In genomic region chr1:91818713-91818975, GRCh38 we compare ENCODE assay signal across 16 cellular contexts.
DNase-seq lines count a peak whose midpoint lies in the region; ATAC-seq and TF ChIP-seq lines count a peak whose summit lies in the region.
"Had no signal": no experiment of that assay in that cellular context is flagged by ENCODE, and none has a peak within 500 bp of the region (broad histone marks: within the 10 kb centered on the region; RNA-seq: fewer than 3 reads in every experiment).

No MANE protein-coding gene starts in this region.

- peaks cover 75% of the 10 kb centered on the region for H3K4me1 Mint-ChIP-seq in central memory CD8-positive, alpha-beta T cell

- H3K4me1 ChIP-seq in MM.1S (ENCODE audit: low read length), result peaks cover 9% of the 10 kb centered on the region
- H3K4me1 ChIP-seq in mesodermal cell (ENCODE audit: control insufficient read depth, insufficient read depth, low read length, poor library complexity, severe bottlenecking), result no peaks in the 10 kb centered on the region
- H3K4me1 ChIP-seq in subcutaneous abdominal adipose tissue (ENCODE audit: control insufficient read depth in 5 of 5, insufficient read depth in 5 of 5, low read length in 5 of 5), result peaks cover 3 to 46% (median 38%) of the 10 kb centered on the region in 5 donors

- no CpG with 5 or more reads among the region's 1 CpG for whole genome bisulfite sequencing in mesodermal cell (ENCODE audit: insufficient coverage in 2 of 2), 2 experiments

- H3K36me3 Mint-ChIP-seq in central memory CD8-positive, alpha-beta T cell (ENCODE audit: insufficient read depth), result peaks cover 6% of the 10 kb centered on the region

- H3K4me2 ChIP-seq in MM.1S (ENCODE audit: low read depth, low read length), result no peak overlapping the region

- H3K9ac ChIP-seq in MM.1S (ENCODE audit: low read length) (no peak overlapping the region), subcutaneous abdominal adipose tissue (ENCODE audit: low read length in 5 of 5) (no peak overlapping the region)

- no peaks in the 10 kb centered on the region for H3K9me2 ChIP-seq in MM.1S (replicated peaks; ENCODE audit: insufficient read depth, low read length)

- no peaks in the 10 kb centered on the region for H3F3A ChIP-seq in MM.1S (ENCODE audit: insufficient read depth, low read length)

- H3K9me3 ChIP-seq in MM.1S (replicated peaks; ENCODE audit: insufficient read depth, low read length) (no peaks in the 10 kb centered on the region), mesodermal cell (ENCODE audit: control insufficient read depth, low read length) (no peaks in the 10 kb centered on the region), subcutaneous abdominal adipose tissue (ENCODE audit: control insufficient read depth in 5 of 5, low read length in 5 of 5) (no peaks in the 10 kb centered on the region)
- H3K9me3 ChIP-seq: pancreas had no signal

- DNase-seq in MM.1S, result peak; percentile 26
- DNase-seq in central memory CD8-positive, alpha-beta T cell (ENCODE audit: low spot score in 2 of 2), result no peak
- no peak for DNase-seq in activated CD4-positive, alpha-beta T cell treated with anti-CD3 and anti-CD28 coated beads for 4 hours
- no peak for DNase-seq in stimulated activated CD4-positive, alpha-beta T cell treated with anti-CD3 and anti-CD28 coated beads, Interleukin-2, amount 100 ng/mL, for 48 hours
- DNase-seq in NCI-H1417 treated with DMSO at 0.1 percent for 48 hours (lab: John Stamatoyannopoulos, UW), result no peak
- DNase-seq: activated T-cell treated with anti-CD3 and anti-CD28 coated beads, Interleukin-2, amount 50 U/mL, for 4 hours; hippocampal formation; NCI-H1092 treated with DMSO at 0.1 percent for 48 hours; SW 1271 had no signal

- H3K36me3 ChIP-seq in MM.1S (replicated peaks; ENCODE audit: insufficient read depth, low read length) (no peaks in the 10 kb centered on the region), mesodermal cell (ENCODE audit: control insufficient read depth, insufficient read depth, low read length) (no peaks in the 10 kb centered on the region), subcutaneous abdominal adipose tissue (ENCODE audit: control insufficient read depth in 5 of 5, insufficient read depth in 5 of 5, low read length in 5 of 5) (peaks cover 0 to 2% (median 0%) of the 10 kb centered on the region in 5 donors)
- H3K36me3 ChIP-seq: cardiac muscle cell, pancreas had no signal

- H4K20me1 ChIP-seq in MM.1S (ENCODE audit: insufficient read depth, low read length), result no peaks in the 10 kb centered on the region

- no peaks in the 10 kb centered on the region for H3K79me2 ChIP-seq in MM.1S (ENCODE audit: low read length)

- H3K4me3 ChIP-seq in MM.1S (ENCODE audit: low read length) (no peak overlapping the region), mesodermal cell (ENCODE audit: extremely low read depth, insufficient read depth, low read length, poor library complexity, severe bottlenecking) (no peak overlapping the region), subcutaneous abdominal adipose tissue (ENCODE audit: low read depth in 1 of 5, low read length in 5 of 5) (no peak overlapping the region)
- H3K4me3 ChIP-seq: cardiac muscle cell, pancreas, skin epidermis had no signal

- H3K27ac ChIP-seq in MM.1S (ENCODE audit: low read length), result no peak overlapping the region
- peak overlapping the region; percentile 31 for H3K27ac ChIP-seq in mesodermal cell (ENCODE audit: low read depth, low read length, severe bottlenecking)
- H3K27ac ChIP-seq in subcutaneous abdominal adipose tissue (ENCODE audit: low read depth, low read length), result peak overlapping the region; percentile 66
- H3K27ac ChIP-seq: RWPE1 had no signal

- H2AFZ ChIP-seq in MM.1S (ENCODE audit: low read length), result no peak overlapping the region

- no peaks in the 10 kb centered on the region for H3K9me3 Mint-ChIP-seq in central memory CD8-positive, alpha-beta T cell
- H3K9me3 Mint-ChIP-seq: activated T-cell treated with anti-CD3 and anti-CD28 coated beads, Interleukin-2, amount 50 U/mL, for 4 hours had no signal

- no peak for ATAC-seq in central memory CD8-positive, alpha-beta T cell (replicated peaks; ENCODE audit: extremely low read depth, poor library complexity, severe bottlenecking)
- no peak for ATAC-seq in HG03439 (IDR thresholded peaks at IDR 0.05; ENCODE audit: unreplicated experiment)
- ATAC-seq: activated T-cell treated with anti-CD3 and anti-CD28 coated beads, Interleukin-2, amount 50 U/mL, for 4 hours had no signal

- no peaks in the 10 kb centered on the region for H3K27me3 ChIP-seq in MM.1S (replicated peaks; ENCODE audit: insufficient read depth, low read length)
- H3K27me3 ChIP-seq in subcutaneous abdominal adipose tissue (ENCODE audit: control insufficient read depth in 5 of 5, insufficient read depth in 4 of 5, low read length in 5 of 5), result no peaks in the 10 kb centered on the region
- H3K27me3 ChIP-seq: cardiac muscle cell, pancreas had no signal

- no peak overlapping the region for H3K4me3 Mint-ChIP-seq in central memory CD8-positive, alpha-beta T cell
- H3K4me3 Mint-ChIP-seq: activated T-cell treated with anti-CD3 and anti-CD28 coated beads, Interleukin-2, amount 50 U/mL, for 4 hours had no signal

- H3K27me3 Mint-ChIP-seq in central memory CD8-positive, alpha-beta T cell, result no peaks in the 10 kb centered on the region

- no peak for TF ChIP-seq CTCF in MM.1S (IDR thresholded peaks at IDR 0.05; ENCODE audit: low read length)

- H3K27ac Mint-ChIP-seq in central memory CD8-positive, alpha-beta T cell (ENCODE audit: low read depth), result peak overlapping the region; percentile 30
